In the genomic region with DNA sequence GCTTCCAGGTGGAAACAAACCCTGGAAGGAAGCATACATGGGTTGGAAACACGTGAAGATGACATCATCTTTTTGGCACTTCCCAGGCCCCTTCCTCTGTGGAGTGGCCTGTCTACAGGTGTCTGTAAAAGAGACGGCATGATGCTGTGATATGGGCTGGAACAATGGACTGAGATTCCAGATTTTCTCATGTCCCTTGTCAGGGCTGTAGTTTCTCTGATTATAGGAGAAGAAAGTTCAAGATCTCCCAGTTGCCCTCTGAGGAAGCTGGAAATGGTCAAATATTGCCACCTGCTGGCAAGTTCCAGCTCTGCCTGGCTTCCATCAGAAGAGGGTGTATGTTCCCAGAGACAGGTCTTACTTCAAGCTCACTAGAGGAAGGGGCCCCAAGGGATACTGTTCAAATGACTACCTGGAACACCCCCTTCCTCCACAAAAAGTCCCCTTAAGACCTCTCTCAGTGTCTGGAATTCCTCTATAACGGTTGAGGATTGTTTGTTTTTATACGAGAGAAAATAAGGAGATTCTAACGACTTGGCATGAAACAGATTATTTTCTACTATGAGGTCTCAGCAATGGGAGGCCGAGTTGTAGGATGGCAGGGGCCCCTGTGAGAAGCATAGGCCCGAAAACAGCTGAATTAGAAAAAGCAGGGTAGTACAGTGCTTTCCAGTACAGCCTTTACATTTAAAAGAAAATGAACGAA, we compare ENCODE assay signal across 8 cellular contexts. TPM values are rescaled to one million over a fixed set of nuclear protein-coding genes. Genes with fewer than 3 reads are reported as not detected.
DNase-seq lines count a peak whose midpoint lies in the region; ATAC-seq and TF ChIP-seq lines count a peak whose summit lies in the region.

No MANE protein-coding gene starts in this region.

- intact Hi-C loops in activated T-helper 1 cell treated with anti-CD3 and anti-CD28 coated beads, Interleukin-12 subunit alpha, Interleukin-12 subunit beta, Interleukin-2, Interleukin-4 antibody, amounts not matched to agents 30 ng/mL and 10 ng/mL and 1 ng/mL, durations not matched to agents 14 hours and 24 hours and 36 hours (cut with micrococcal nuclease) = loop anchor here (1.0 to 2.0 kb wide), 9 partner anchors 8 to 364 kb away; partner anchors contain the start of gene ANXA6

- no peak overlapping the region for H3K27ac Mint-ChIP-seq in activated T-helper 1 cell treated with anti-CD3 and anti-CD28 coated beads, Interleukin-12 subunit alpha, Interleukin-12 subunit beta, Interleukin-2, Interleukin-4 antibody, amounts not matched to agents 30 ng/mL and 10 ng/mL and 1 ng/mL, durations not matched to agents 14 hours and 24 hours and 36 hours

- TF ChIP-seq POLR2A in Peyer's patch (IDR thresholded peaks at IDR 0.05) (no peak), tibial nerve (IDR thresholded peaks at IDR 0.05) (no peak)

- no peaks in the 10 kb centered on the region for H3K9me3 ChIP-seq in Peyer's patch
- H3K9me3 ChIP-seq in tibial nerve = no peaks in the 10 kb centered on the region

- TF ChIP-seq CTCF in Peyer's patch (IDR thresholded peaks at IDR 0.05) (peak; percentile 81 to 96 (median 93)), tibial nerve (IDR thresholded peaks at IDR 0.05) (peak; percentile 83 to 93 (median 84))

- no peaks in the 10 kb centered on the region for H3K36me3 ChIP-seq in Peyer's patch
- no peaks in the 10 kb centered on the region for H3K36me3 ChIP-seq in tibial nerve

- ATAC-seq in GM21447 (IDR thresholded peaks at IDR 0.05; ENCODE audit: unreplicated experiment) = peak; percentile 78

- no peak overlapping the region for H3K4me3 Mint-ChIP-seq in activated T-helper 1 cell treated with anti-CD3 and anti-CD28 coated beads, Interleukin-12 subunit alpha, Interleukin-12 subunit beta, Interleukin-2, Interleukin-4 antibody, amounts not matched to agents 30 ng/mL and 10 ng/mL and 1 ng/mL, durations not matched to agents 14 hours and 24 hours and 36 hours

- H3K36me3 Mint-ChIP-seq in activated T-helper 1 cell treated with anti-CD3 and anti-CD28 coated beads, Interleukin-12 subunit alpha, Interleukin-12 subunit beta, Interleukin-2, Interleukin-4 antibody, amounts not matched to agents 30 ng/mL and 10 ng/mL and 1 ng/mL, durations not matched to agents 14 hours and 24 hours and 36 hours (ENCODE audit: low read depth) = peaks cover 4% of the 10 kb centered on the region

- H3K27me3 Mint-ChIP-seq in activated T-helper 1 cell treated with anti-CD3 and anti-CD28 coated beads, Interleukin-12 subunit alpha, Interleukin-12 subunit beta, Interleukin-2, Interleukin-4 antibody, amounts not matched to agents 30 ng/mL and 10 ng/mL and 1 ng/mL, durations not matched to agents 14 hours and 24 hours and 36 hours (ENCODE audit: insufficient read depth) = peaks cover 4% of the 10 kb centered on the region

- H3K4me1 ChIP-seq in Peyer's patch (peaks cover 0 to 4% (median 0%) of the 10 kb centered on the region in 4 donors), tibial nerve (peaks cover 0 to 15% (median 2%) of the 10 kb centered on the region in 4 donors)

- peak in 1 of 2 donors; percentile 11 for TF ChIP-seq EP300 in tibial nerve (IDR thresholded peaks at IDR 0.05)

- H3K27me3 ChIP-seq in Peyer's patch (no peaks in the 10 kb centered on the region), tibial nerve (no peaks in the 10 kb centered on the region)

- H3K27ac ChIP-seq in Peyer's patch = no peak overlapping the region
- H3K27ac ChIP-seq in tibial nerve = no peak overlapping the region

- H3K4me3 ChIP-seq in Peyer's patch = no peak overlapping the region
- no peak overlapping the region for H3K4me3 ChIP-seq in tibial nerve

- 39% methylated on average over 8 of the region's 8 CpGs for WGBS in tibial nerve, 2 donors

- DNase-seq in DMS53 treated with DMSO at 0.1 percent for 48 hours (lab: John Stamatoyannopoulos, UW; ENCODE audit: unreplicated experiment) = peak; percentile 67
- peak; percentile 68 for DNase-seq in HuH-7 (ENCODE audit: low spot score)
- DNase-seq in Peyer's patch = peak; percentile 74 to 93 (median 80)
- DNase-seq in activated T-helper 1 cell treated with anti-CD3 and anti-CD28 coated beads, Interleukin-12 subunit alpha, Interleukin-12 subunit beta, Interleukin-2, Interleukin-4 antibody, amounts not matched to agents 30 ng/mL and 10 ng/mL and 1 ng/mL, durations not matched to agents 14 hours and 24 hours and 36 hours (ENCODE audit: low spot score) = peak; percentile 65
- peak; percentile 72 for DNase-seq in fibroblast of the conjunctiva (ENCODE audit: low read depth)
- DNase-seq in nucleus accumbens (lab: John Stamatoyannopoulos, UW) = peak in 46 of 56 donors; percentile 1 to 86 (median 54)
- peak; percentile 58 to 88 for DNase-seq in tibial nerve (ENCODE audit: low spot score in 2 of 2)

- H3K4me1 Mint-ChIP-seq in activated T-helper 1 cell treated with anti-CD3 and anti-CD28 coated beads, Interleukin-12 subunit alpha, Interleukin-12 subunit beta, Interleukin-2, Interleukin-4 antibody, amounts not matched to agents 30 ng/mL and 10 ng/mL and 1 ng/mL, durations not matched to agents 14 hours and 24 hours and 36 hours (ENCODE audit: low read depth) = peaks cover 14% of the 10 kb centered on the region

- H3K9me3 Mint-ChIP-seq in activated T-helper 1 cell treated with anti-CD3 and anti-CD28 coated beads, Interleukin-12 subunit alpha, Interleukin-12 subunit beta, Interleukin-2, Interleukin-4 antibody, amounts not matched to agents 30 ng/mL and 10 ng/mL and 1 ng/mL, durations not matched to agents 14 hours and 24 hours and 36 hours = no peaks in the 10 kb centered on the region

RNA-seq across cellular contexts. Expression of gene ANXA6, which starts 7.3 kb away (rescaled TPM):
- total RNA-seq in Peyer's patch (100 to 1,000 TPM in 1 of 4 donors, 10 to 100 TPM in 3; 11.2 to 228 (median 30.1) TPM), tibial nerve (100 to 1,000 TPM; 168 to 282 (median 181) TPM)
- 286 and 301 TPM in 2 replicates for total RNA-seq in activated T-helper 1 cell treated with anti-CD3 and anti-CD28 coated beads, Interleukin-12 subunit alpha, Interleukin-12 subunit beta, Interleukin-2, Interleukin-4 antibody, amounts not matched to agents 30 ng/mL and 10 ng/mL and 1 ng/mL, durations not matched to agents 14 hours and 24 hours and 36 hours

RNA-seq across cellular contexts. Expression of gene CCDC69, which starts 59.1 kb away (rescaled TPM):
- total RNA-seq in Peyer's patch = 10 to 100 TPM; 15.8 to 86.6 (median 33.3) TPM
- 24.3 and 25.4 TPM in 2 replicates for total RNA-seq in activated T-helper 1 cell treated with anti-CD3 and anti-CD28 coated beads, Interleukin-12 subunit alpha, Interleukin-12 subunit beta, Interleukin-2, Interleukin-4 antibody, amounts not matched to agents 30 ng/mL and 10 ng/mL and 1 ng/mL, durations not matched to agents 14 hours and 24 hours and 36 hours
- 100 to 1,000 TPM in 3 of 4 donors, 10 to 100 TPM in 1; 95.6 to 201 (median 112) TPM for total RNA-seq in tibial nerve
